1 cellular context compared by ENCODE assay signal in the genomic region with DNA sequence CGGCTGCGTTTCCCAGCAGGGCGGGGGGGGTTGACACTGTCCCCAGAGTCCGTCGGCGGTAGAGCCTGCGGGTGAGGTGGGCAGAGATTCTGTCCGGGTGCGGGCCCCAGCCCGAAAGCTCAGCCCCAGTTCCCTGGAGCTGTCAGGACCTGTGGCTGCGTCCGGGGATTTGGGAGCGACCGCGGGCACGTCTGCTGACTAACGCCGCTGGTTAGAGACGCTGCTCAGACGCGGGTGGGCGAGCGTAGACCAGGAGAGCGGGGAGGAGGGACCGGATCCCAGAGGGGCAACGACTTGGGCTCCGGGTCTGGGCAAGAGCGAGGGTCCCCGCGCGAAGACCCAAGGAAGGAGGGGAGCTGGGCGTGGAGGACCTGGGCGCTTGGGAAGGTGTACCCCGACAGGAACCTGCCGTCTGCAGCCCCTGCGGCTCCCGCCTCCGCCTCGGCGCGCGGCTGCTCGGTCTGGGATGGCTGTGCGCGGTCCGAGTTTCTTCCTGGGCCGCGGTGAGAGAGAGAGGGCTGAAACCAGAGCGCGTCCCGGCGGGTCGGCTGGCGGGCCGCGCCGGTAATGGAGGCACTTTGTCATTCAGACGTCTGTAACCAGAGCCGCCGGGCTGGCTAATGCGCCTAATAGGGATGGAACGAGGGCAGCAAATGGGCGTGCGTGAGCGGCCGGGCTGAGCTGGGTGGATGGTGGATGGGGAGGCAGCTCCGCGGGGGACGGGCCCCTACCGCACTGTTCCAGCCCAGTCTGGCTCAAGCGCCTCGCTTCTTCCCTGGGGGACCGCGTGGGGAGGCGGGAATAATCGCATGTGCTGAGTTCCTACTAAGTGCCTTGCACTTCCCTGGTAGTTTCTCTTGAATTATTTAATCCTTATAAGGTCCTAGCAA.
A peak's percentile ranks its signal among the peaks of the same experiment; 100 is the strongest.
TF ChIP-seq lines count a peak whose summit lies in the region.

No MANE protein-coding gene starts in this region.

TF ChIP-seq in K562, 482 proteins besides CTCF, POLR2A, EP300 and RAD21:
- TF ChIP-seq ZKSCAN1 (IDR thresholded peaks at IDR 0.05; ENCODE audit: low read depth, low read length) (0 out of 2 replicates have a peak, but pooled peaks have one; percentile 17), ZNF232 (CRISPR knock-in tag; IDR thresholded peaks at IDR 0.05) (no peak), IRF2 (CRISPR knock-in tag; IDR thresholded peaks at IDR 0.05) (no peak)
- TF ChIP-seq, protein P1, sequence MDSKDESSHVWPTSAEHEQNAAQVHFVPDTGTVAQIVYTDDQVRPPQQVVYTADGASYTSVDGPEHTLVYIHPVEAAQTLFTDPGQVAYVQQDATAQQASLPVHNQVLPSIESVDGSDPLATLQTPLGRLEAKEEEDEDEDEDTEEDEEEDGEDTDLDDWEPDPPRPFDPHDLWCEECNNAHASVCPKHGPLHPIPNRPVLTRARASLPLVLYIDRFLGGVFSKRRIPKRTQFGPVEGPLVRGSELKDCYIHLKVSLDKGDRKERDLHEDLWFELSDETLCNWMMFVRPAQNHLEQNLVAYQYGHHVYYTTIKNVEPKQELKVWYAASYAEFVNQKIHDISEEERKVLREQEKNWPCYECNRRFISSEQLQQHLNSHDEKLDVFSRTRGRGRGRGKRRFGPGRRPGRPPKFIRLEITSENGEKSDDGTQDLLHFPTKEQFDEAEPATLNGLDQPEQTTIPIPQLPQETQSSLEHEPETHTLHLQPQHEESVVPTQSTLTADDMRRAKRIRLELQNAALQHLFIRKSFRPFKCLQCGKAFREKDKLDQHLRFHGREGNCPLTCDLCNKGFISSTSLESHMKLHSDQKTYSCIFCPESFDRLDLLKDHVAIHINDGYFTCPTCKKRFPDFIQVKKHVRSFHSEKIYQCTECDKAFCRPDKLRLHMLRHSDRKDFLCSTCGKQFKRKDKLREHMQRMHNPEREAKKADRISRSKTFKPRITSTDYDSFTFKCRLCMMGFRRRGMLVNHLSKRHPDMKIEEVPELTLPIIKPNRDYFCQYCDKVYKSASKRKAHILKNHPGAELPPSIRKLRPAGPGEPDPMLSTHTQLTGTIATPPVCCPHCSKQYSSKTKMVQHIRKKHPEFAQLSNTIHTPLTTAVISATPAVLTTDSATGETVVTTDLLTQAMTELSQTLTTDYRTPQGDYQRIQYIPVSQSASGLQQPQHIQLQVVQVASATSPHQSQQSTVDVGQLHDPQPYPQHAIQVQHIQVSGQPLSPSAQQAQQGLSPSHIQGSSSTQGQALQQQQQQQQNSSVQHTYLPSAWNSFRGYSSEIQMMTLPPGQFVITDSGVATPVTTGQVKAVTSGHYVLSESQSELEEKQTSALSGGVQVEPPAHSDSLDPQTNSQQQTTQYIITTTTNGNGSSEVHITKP (IDR thresholded peaks at IDR 0.05; ENCODE audit: partially characterized antibody): peak; percentile 54
TF ChIP-seq in K562: peak in this region for 2.
